24 cellular contexts compared by ENCODE assay signal in genomic region chr2:120456867-120457266, GRCh38.
DNase-seq lines count a peak whose midpoint lies in the region; ATAC-seq, FAIRE-seq and TF ChIP-seq lines count a peak whose summit lies in the region.
"Had no signal": no experiment of that assay in that cellular context is flagged by ENCODE, and none has a peak within 500 bp of the region (broad histone marks: within the 10 kb centered on the region; RNA-seq: fewer than 3 reads in every experiment).

No MANE protein-coding gene starts in this region.

- H3K9me1 ChIP-seq in keratinocyte (ENCODE audit: control insufficient read depth, extremely low read depth, insufficient read depth, low read length) = no peaks in the 10 kb centered on the region

- no peaks in the 10 kb centered on the region for H3K36me3 Mint-ChIP-seq in Caco-2 (ENCODE audit: insufficient read depth, unreplicated experiment)
- H3K36me3 Mint-ChIP-seq in HFFc6 (ENCODE audit: low read depth) = peaks cover 24% of the 10 kb centered on the region

- TF ChIP-seq CTCF in Caco-2 (IDR thresholded peaks at IDR 0.05; ENCODE audit: insufficient read depth in 1 of 2, low read depth in 1 of 2, low read length in 1 of 2, severe bottlenecking in 1 of 2, unreplicated experiment in 1 of 2) = peak; percentile 12 to 60
- TF ChIP-seq CTCF in HFFc6 (IDR thresholded peaks at IDR 0.05) = peak; percentile 43
- peak; percentile 65 for TF ChIP-seq CTCF in PC-9 (conservative IDR thresholded peaks at IDR 0.05)
- peak; percentile 17 to 23 (median 21) for TF ChIP-seq CTCF in keratinocyte (optimal IDR thresholded peaks at IDR 0.05 in 1 of 3, IDR thresholded peaks at IDR 0.05 in 1 of 3, conservative IDR thresholded peaks at IDR 0.05 in 1 of 3; ENCODE audit: extremely low read depth in 1 of 3, insufficient read depth in 2 of 3, low read length in 3 of 3)

- ATAC-seq in GM21576 (IDR thresholded peaks at IDR 0.05; ENCODE audit: unreplicated experiment) = no peak
- ATAC-seq: activated CD8-positive, alpha-beta T cell treated with anti-CD3 and anti-CD28 coated beads, Interleukin-2, amount 10 ng/mL, durations not matched to agents 7 days and 5 days; lower lobe of right lung had no signal

- H3K9me3 Mint-ChIP-seq in Caco-2 (ENCODE audit: unreplicated experiment) = peaks cover 26% of the 10 kb centered on the region
- H3K9me3 Mint-ChIP-seq in HFFc6 = peaks cover 18% of the 10 kb centered on the region
- H3K9me3 Mint-ChIP-seq: T-helper 2 cell treated with Interferon-gamma antibody and Interleukin-4, amounts not matched to agents 5 μg/mL and 100 μg/mL, for 36 hours had no signal

- H4K20me1 ChIP-seq in PC-9 (ENCODE audit: insufficient read depth) (no peaks in the 10 kb centered on the region), keratinocyte (ENCODE audit: control insufficient read depth, extremely low read depth, insufficient read depth, low read length) (no peaks in the 10 kb centered on the region)

- no peak overlapping the region for H3K27ac ChIP-seq in PC-9
- no peak overlapping the region for H3K27ac ChIP-seq in keratinocyte (ENCODE audit: control insufficient read depth, insufficient read depth, low read length)
- H3K27ac ChIP-seq: lower lobe of right lung, right atrium auricular region had no signal

- FAIRE-seq in keratinocyte (lab: Jason Lieb, UNC) = no peak
- FAIRE-seq: astrocyte had no signal

- dilution Hi-C loops in keratinocyte (cut with MboI; ENCODE audit: extremely low pct_ligation_motif_present, low sequenced_read_pairs) = no loop called here

- BruUV-seq in Caco-2 (replicated peaks; lab: Mats Ljungman, UMichigan) = no TSS peak
- no TSS peak for BruUV-seq in PC-9 (replicated peaks; lab: Mats Ljungman, UMichigan)

- H3K27me3 Mint-ChIP-seq in Caco-2 (ENCODE audit: insufficient read depth, unreplicated experiment) (no peaks in the 10 kb centered on the region), HFFc6 (ENCODE audit: insufficient read depth) (no peaks in the 10 kb centered on the region; the same call in 1 of the 2 replicates)

- no peak overlapping the region for H3K27ac Mint-ChIP-seq in Caco-2 (ENCODE audit: unreplicated experiment)
- H3K27ac Mint-ChIP-seq in HFFc6 = no peak overlapping the region
- H3K27ac Mint-ChIP-seq: activated CD8-positive, alpha-beta T cell treated with anti-CD3 and anti-CD28 coated beads, Interleukin-2, amount 10 ng/mL, durations not matched to agents 7 days and 5 days; activated naive CD4-positive, alpha-beta T cell treated with anti-CD3 and anti-CD28 coated beads, Interleukin-2, amount 50 U/mL, for 24 hours; CD4-positive, alpha-beta memory T cell; immature natural killer cell; T-helper 2 cell treated with Interferon-gamma antibody and Interleukin-4, amounts not matched to agents 5 μg/mL and 100 μg/mL, for 36 hours had no signal

- no peak overlapping the region for H3K9ac ChIP-seq in keratinocyte (ENCODE audit: control insufficient read depth, extremely low read depth, insufficient read depth, low read length)

- intact Hi-C loops in Caco-2 (cut with micrococcal nuclease; ENCODE audit: unreplicated experiment) = loop anchor here (1.0 to 2.0 kb wide), 2 partner anchors 14 to 114 kb away; no protein-coding TSS in a partner anchor
- intact Hi-C loops in PC-9 (cut with micrococcal nuclease; ENCODE audit: unreplicated experiment) = loop anchor here (1.0 kb wide), 1 partner anchor 114 kb away; no protein-coding TSS in a partner anchor

- H3K9me3 ChIP-seq in Caco-2 (peaks cover 8% of the 10 kb centered on the region; the same call in 1 of the 2 replicates), PC-9 (ENCODE audit: insufficient read depth, low read depth) (peaks cover 11% of the 10 kb centered on the region), keratinocyte (ENCODE audit: control insufficient read depth, low read depth, low read length) (no peaks in the 10 kb centered on the region)

- no peaks in the 10 kb centered on the region for H3K36me3 ChIP-seq in Caco-2 (ENCODE audit: control insufficient read depth, insufficient read depth, low read length)
- no peaks in the 10 kb centered on the region for H3K36me3 ChIP-seq in PC-9 (ENCODE audit: low read depth)
- H3K36me3 ChIP-seq in keratinocyte (ENCODE audit: control insufficient read depth in 2 of 2, extremely low read depth in 1 of 2, insufficient read depth in 2 of 2, low read length in 2 of 2) = no peaks in the 10 kb centered on the region
- H3K36me3 ChIP-seq: lower lobe of right lung, right atrium auricular region had no signal

- H3K4me1 ChIP-seq in Caco-2 = peaks cover 8% of the 10 kb centered on the region
- H3K4me1 ChIP-seq in PC-9 (replicated peaks; ENCODE audit: insufficient read depth) = peaks cover 8% of the 10 kb centered on the region; the same call in 1 of the 2 replicates
- H3K4me1 ChIP-seq in keratinocyte (ENCODE audit: control insufficient read depth, extremely low read depth, insufficient read depth, low read length) = no peaks in the 10 kb centered on the region
- H3K4me1 ChIP-seq: lower lobe of right lung, right atrium auricular region had no signal

- H3K27me3 ChIP-seq in Caco-2 (replicated peaks; ENCODE audit: control insufficient read depth, insufficient read depth, low read length) (no peaks in the 10 kb centered on the region), PC-9 (ENCODE audit: insufficient read depth, low read depth) (no peaks in the 10 kb centered on the region), keratinocyte (ENCODE audit: control insufficient read depth, extremely low read depth, insufficient read depth, low read length) (no peaks in the 10 kb centered on the region)
- H3K27me3 ChIP-seq: right atrium auricular region had no signal

- CTCF ChIA-PET in Caco-2 (lab: Charles Lee) = no interaction called here
- CTCF ChIA-PET in PC-9 (lab: Charles Lee) = no interaction called here

- H3K4me1 Mint-ChIP-seq in Caco-2 (ENCODE audit: low read depth, unreplicated experiment) (peaks cover 10% of the 10 kb centered on the region), HFFc6 (ENCODE audit: low read depth) (peaks cover 29% of the 10 kb centered on the region)
- H3K4me1 Mint-ChIP-seq: activated naive CD4-positive, alpha-beta T cell treated with anti-CD3 and anti-CD28 coated beads, Interleukin-2, amount 50 U/mL, for 24 hours; CD4-positive, alpha-beta memory T cell; immature natural killer cell had no signal

- H3K79me2 ChIP-seq in PC-9 (ENCODE audit: low read depth) = no peaks in the 10 kb centered on the region
- no peaks in the 10 kb centered on the region for H3K79me2 ChIP-seq in keratinocyte (ENCODE audit: control insufficient read depth, insufficient read depth, low read length)

- H3F3A ChIP-seq in PC-9 (ENCODE audit: insufficient read depth, low read depth) = no peaks in the 10 kb centered on the region

- POLR2A ChIA-PET in Caco-2 (lab: Charles Lee) = no interaction called here
- POLR2A ChIA-PET in PC-9 (lab: Charles Lee; ENCODE audit: unreplicated experiment) = no interaction called here

- H3K4me3 ChIP-seq in Caco-2 (ENCODE audit: low read depth, low read length) = no peak overlapping the region
- no peak overlapping the region for H3K4me3 ChIP-seq in PC-9
- no peak overlapping the region for H3K4me3 ChIP-seq in keratinocyte (ENCODE audit: control insufficient read depth in 2 of 3, extremely low read depth in 1 of 3, insufficient read depth in 2 of 3, low read depth in 1 of 3, low read length in 3 of 3)
- H3K4me3 ChIP-seq: lower lobe of right lung, right atrium auricular region had no signal

- no peak overlapping the region for H2AFZ ChIP-seq in PC-9
- H2AFZ ChIP-seq in keratinocyte (ENCODE audit: control insufficient read depth, low read length) = no peak overlapping the region

- no peaks in the 10 kb centered on the region for H3K9me2 ChIP-seq in PC-9 (ENCODE audit: insufficient read depth)

- DNase-seq in Caco-2 (peak in 1 of 2 experiments; percentile 42), HFFc6 (no peak), PC-9 (peak in 1 of 2 experiments; percentile 52), keratinocyte (ENCODE audit: low read depth, low spot score) (no peak), activated T-cell treated with anti-CD3 and anti-CD28 coated beads for 4 hours (no peak), SKM-1 treated with dmso at 0.1 percent for 144 hours (lab: John Stamatoyannopoulos, UW; ENCODE audit: unreplicated experiment) (no peak), mesenteric fat pad (ENCODE audit: low spot score) (no peak)
- DNase-seq: activated CD8-positive, alpha-beta T cell treated with anti-CD3 and anti-CD28 coated beads, Interleukin-2, amount 10 ng/mL, durations not matched to agents 7 days and 5 days; activated T-cell treated with anti-CD3 and anti-CD28 coated beads, Interleukin-2, amount 50 U/mL, for 48 hours; CD4-positive, alpha-beta memory T cell; effector CD8-positive, alpha-beta T cell; immature natural killer cell; lower lobe of right lung; NCI-H1092; NCI-H2081; NCI-H510A treated with DMSO at 0.1 percent for 48 hours; occipital lobe; SHP77 treated with DMSO at 0.1 percent for 48 hours; stimulated activated CD4-positive, alpha-beta T cell treated with anti-CD3 and anti-CD28 coated beads, Interleukin-15, amount 100 ng/mL, for 24 hours had no signal

- H3K4me2 ChIP-seq in PC-9 = no peak overlapping the region
- H3K4me2 ChIP-seq in keratinocyte (ENCODE audit: control insufficient read depth, extremely low read depth, insufficient read depth, low read depth, low read length) = no peak overlapping the region

- H3K4me3 Mint-ChIP-seq in Caco-2 (ENCODE audit: unreplicated experiment) (no peak overlapping the region), HFFc6 (no peak overlapping the region)
- H3K4me3 Mint-ChIP-seq: activated CD8-positive, alpha-beta T cell treated with anti-CD3 and anti-CD28 coated beads, Interleukin-2, amount 10 ng/mL, durations not matched to agents 7 days and 5 days; activated naive CD4-positive, alpha-beta T cell treated with anti-CD3 and anti-CD28 coated beads, Interleukin-2, amount 50 U/mL, for 24 hours; CD4-positive, alpha-beta memory T cell; immature natural killer cell; T-helper 2 cell treated with Interferon-gamma antibody and Interleukin-4, amounts not matched to agents 5 μg/mL and 100 μg/mL, for 36 hours had no signal
